Comparison of ENCODE assay signal across 1 cellular context in the genomic region with DNA sequence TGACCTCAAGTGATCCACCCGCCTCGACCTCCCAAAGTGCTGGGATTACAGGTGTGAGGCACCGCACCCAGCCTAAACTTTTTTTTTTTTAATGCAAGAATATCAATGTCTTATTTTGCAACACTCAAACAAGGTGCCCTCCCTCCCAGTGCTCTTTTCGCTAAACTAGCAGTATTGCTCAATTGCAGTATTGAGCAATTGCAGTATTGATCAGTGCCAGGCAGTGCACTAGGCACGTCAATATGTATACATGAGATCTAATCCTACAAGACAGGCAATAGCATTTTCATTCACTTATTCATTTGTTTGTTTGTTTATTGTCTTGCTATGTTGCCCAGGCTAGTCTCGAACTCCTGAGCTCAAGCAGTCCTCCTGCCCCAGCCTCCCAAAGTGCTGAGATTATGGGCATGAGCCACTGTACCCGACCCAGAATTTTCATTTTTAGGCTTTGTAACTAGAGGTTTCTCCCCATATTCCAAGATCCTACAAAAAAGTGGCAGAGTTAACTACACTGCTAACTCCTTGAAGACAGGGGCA.
A peak's percentile ranks its signal among the peaks of the same experiment; 100 is the strongest.
TF ChIP-seq lines count a peak whose summit lies in the region.

No MANE protein-coding gene starts in this region.

TF ChIP-seq in HepG2, 621 proteins besides CTCF, POLR2A, EP300 and RAD21 (continued from another document and continues in another):
- peak; percentile 63; the same call in 1 of the 2 replicates for TF ChIP-seq ZGPAT (CRISPR knock-in tag; IDR thresholded peaks at IDR 0.05)
- 0 out of 2 replicates have a peak, but pooled peaks have one; percentile 15 for TF ChIP-seq SAP130 (CRISPR knock-in tag; IDR thresholded peaks at IDR 0.05; ENCODE audit: low read depth)
- TF ChIP-seq MIXL1 (CRISPR knock-in tag; IDR thresholded peaks at IDR 0.05), result peak; percentile 70; the same call in 1 of the 2 replicates
- 0 out of 2 replicates have a peak, but pooled peaks have one; percentile 30 for TF ChIP-seq RXRB (CRISPR knock-in tag; IDR thresholded peaks at IDR 0.05; ENCODE audit: borderline replicate concordance)
- no peak for TF ChIP-seq PRPF4 (IDR thresholded peaks at IDR 0.05; ENCODE audit: low read depth, low read length, poor library complexity, severe bottlenecking)
- peak; percentile 32; the same call in 1 of the 2 replicates for TF ChIP-seq GABPB1 (CRISPR knock-in tag; IDR thresholded peaks at IDR 0.05)
- TF ChIP-seq FOXA3 (CRISPR knock-in tag; IDR thresholded peaks at IDR 0.05), result peak; percentile 89
- TF ChIP-seq TCF7L2 (IDR thresholded peaks at IDR 0.05; ENCODE audit: low read depth, low read length), result no peak
- TF ChIP-seq MIER2 (CRISPR knock-in tag; IDR thresholded peaks at IDR 0.05), result 0 out of 2 replicates have a peak, but pooled peaks have one; percentile 41
- no peak for TF ChIP-seq RORA (CRISPR knock-in tag; IDR thresholded peaks at IDR 0.05)
- TF ChIP-seq RCOR2 (CRISPR knock-in tag; IDR thresholded peaks at IDR 0.05), result 0 out of 2 replicates have a peak, but pooled peaks have one; percentile 59
- TF ChIP-seq KDM1A (CRISPR knock-in tag; IDR thresholded peaks at IDR 0.05), result peak; percentile 80; the same call in 1 of the 2 replicates
- TF ChIP-seq HINFP (CRISPR knock-in tag; IDR thresholded peaks at IDR 0.05; ENCODE audit: low read depth), result no peak
- peak; percentile 74 for TF ChIP-seq ZNF746 (CRISPR knock-in tag; IDR thresholded peaks at IDR 0.05)
- TF ChIP-seq THAP11 (CRISPR knock-in tag; IDR thresholded peaks at IDR 0.05), result peak; percentile 70
- TF ChIP-seq ZFP1 (CRISPR knock-in tag; IDR thresholded peaks at IDR 0.05), result no peak
- no peak for TF ChIP-seq FOXA1 (IDR thresholded peaks at IDR 0.05)
- peak; percentile 29; the same call in 1 of the 2 replicates for TF ChIP-seq FOXA1 (CRISPR knock-in tag; IDR thresholded peaks at IDR 0.05)
- no peak for TF ChIP-seq ARID2 (CRISPR knock-in tag; IDR thresholded peaks at IDR 0.05; ENCODE audit: borderline replicate concordance)
- TF ChIP-seq MAZ (IDR thresholded peaks at IDR 0.05; ENCODE audit: borderline replicate concordance, low read depth, low read length), result no peak
- peak; percentile 62; the same call in 1 of the 2 replicates for TF ChIP-seq MAZ (CRISPR knock-in tag; IDR thresholded peaks at IDR 0.05; ENCODE audit: low read depth)
- TF ChIP-seq SALL1 (CRISPR knock-in tag; IDR thresholded peaks at IDR 0.05), result peak; percentile 76
- peak; percentile 23; the same call in 1 of the 2 replicates for TF ChIP-seq SOX5 (CRISPR knock-in tag; IDR thresholded peaks at IDR 0.05; ENCODE audit: borderline replicate concordance)
- TF ChIP-seq GATAD2A (CRISPR knock-in tag; IDR thresholded peaks at IDR 0.05), result peak; percentile 99
- no peak for TF ChIP-seq NR2F6 (IDR thresholded peaks at IDR 0.05)
- peak; percentile 41; the same call in 1 of the 2 replicates for TF ChIP-seq NR2F6 (CRISPR knock-in tag; IDR thresholded peaks at IDR 0.05)
- TF ChIP-seq FOXP1 (IDR thresholded peaks at IDR 0.05), result no peak
- peak; percentile 88 for TF ChIP-seq FOXP1 (CRISPR knock-in tag; IDR thresholded peaks at IDR 0.05)
- peak; percentile 62; the same call in 1 of the 2 replicates for TF ChIP-seq BCL6 (CRISPR knock-in tag; IDR thresholded peaks at IDR 0.05)
- no peak for TF ChIP-seq ZNF775 (CRISPR knock-in tag; IDR thresholded peaks at IDR 0.05; ENCODE audit: borderline replicate concordance)
- no peak for TF ChIP-seq SOX6 (IDR thresholded peaks at IDR 0.05)
- TF ChIP-seq SOX6 (CRISPR knock-in tag; IDR thresholded peaks at IDR 0.05), result peak; percentile 83
- TF ChIP-seq ZNF749 (CRISPR knock-in tag; IDR thresholded peaks at IDR 0.05; ENCODE audit: borderline replicate concordance), result no peak
- no peak for TF ChIP-seq ELF3 (CRISPR knock-in tag; IDR thresholded peaks at IDR 0.05)
- no peak for TF ChIP-seq ZNF841 (CRISPR knock-in tag; IDR thresholded peaks at IDR 0.05; ENCODE audit: borderline replicate concordance)
- TF ChIP-seq MAFK (conservative IDR thresholded peaks at IDR 0.05 in 1 of 2, IDR thresholded peaks at IDR 0.05 in 1 of 2; ENCODE audit: low read length in 2 of 2), result peak in 1 of 2 experiments; percentile 23; a peak in 1 of 4 replicates
- TF ChIP-seq TEAD3 (CRISPR knock-in tag; optimal IDR thresholded peaks at IDR 0.05; ENCODE audit: borderline replicate concordance), result peak; percentile 11
- TF ChIP-seq HMG20A (CRISPR knock-in tag; IDR thresholded peaks at IDR 0.05; ENCODE audit: borderline replicate concordance), result peak; percentile 64
- TF ChIP-seq, protein P1, sequence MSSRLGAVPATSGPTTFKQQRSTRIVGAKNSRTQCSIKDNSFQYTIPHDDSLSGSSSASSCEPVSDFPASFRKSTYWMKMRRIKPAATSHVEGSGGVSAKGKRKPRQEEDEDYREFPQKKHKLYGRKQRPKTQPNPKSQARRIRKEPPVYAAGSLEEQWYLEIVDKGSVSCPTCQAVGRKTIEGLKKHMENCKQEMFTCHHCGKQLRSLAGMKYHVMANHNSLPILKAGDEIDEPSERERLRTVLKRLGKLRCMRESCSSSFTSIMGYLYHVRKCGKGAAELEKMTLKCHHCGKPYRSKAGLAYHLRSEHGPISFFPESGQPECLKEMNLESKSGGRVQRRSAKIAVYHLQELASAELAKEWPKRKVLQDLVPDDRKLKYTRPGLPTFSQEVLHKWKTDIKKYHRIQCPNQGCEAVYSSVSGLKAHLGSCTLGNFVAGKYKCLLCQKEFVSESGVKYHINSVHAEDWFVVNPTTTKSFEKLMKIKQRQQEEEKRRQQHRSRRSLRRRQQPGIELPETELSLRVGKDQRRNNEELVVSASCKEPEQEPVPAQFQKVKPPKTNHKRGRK (CRISPR knock-in tag; IDR thresholded peaks at IDR 0.05), result no peak
- TF ChIP-seq HOXA7 (CRISPR knock-in tag; IDR thresholded peaks at IDR 0.05), result no peak
- peak; percentile 39; the same call in 1 of the 2 replicates for TF ChIP-seq RARA (CRISPR knock-in tag; IDR thresholded peaks at IDR 0.05)
- no peak for TF ChIP-seq ZNF318 (CRISPR knock-in tag; IDR thresholded peaks at IDR 0.05)
- peak; percentile 70 for TF ChIP-seq ZNF121 (CRISPR knock-in tag; IDR thresholded peaks at IDR 0.05)
- peak; percentile 63; the same call in 1 of the 2 replicates for TF ChIP-seq ZMYM4 (CRISPR knock-in tag; IDR thresholded peaks at IDR 0.05)
- peak; percentile 97 for TF ChIP-seq ONECUT2 (CRISPR knock-in tag; IDR thresholded peaks at IDR 0.05)
- no peak for TF ChIP-seq SOX13 (IDR thresholded peaks at IDR 0.05)
- peak in 1 of 2 experiments; percentile 64; a peak in 2 of 4 replicates for TF ChIP-seq SOX13 (CRISPR knock-in tag; conservative IDR thresholded peaks at IDR 0.05 in 1 of 2, IDR thresholded peaks at IDR 0.05 in 1 of 2)
- TF ChIP-seq FOXO1 (CRISPR knock-in tag; IDR thresholded peaks at IDR 0.05), result peak; percentile 58
- TF ChIP-seq FOXJ3 (CRISPR knock-in tag; IDR thresholded peaks at IDR 0.05; ENCODE audit: borderline replicate concordance), result peak; percentile 50; the same call in 1 of the 2 replicates
- no peak for TF ChIP-seq KDM2A (CRISPR knock-in tag; IDR thresholded peaks at IDR 0.05; ENCODE audit: borderline replicate concordance, low read depth)
- TF ChIP-seq ZMAT3 (CRISPR knock-in tag; conservative IDR thresholded peaks at IDR 0.05), result no peak
- TF ChIP-seq TERF1 (CRISPR knock-in tag; IDR thresholded peaks at IDR 0.05), result no peak
- TF ChIP-seq PATZ1 (CRISPR knock-in tag; IDR thresholded peaks at IDR 0.05), result peak; percentile 19; the same call in 1 of the 2 replicates
